19 cellular contexts compared by ENCODE assay signal in genomic region chr11:16110862-16111261, GRCh38.
"Had no signal": no experiment of that assay in that cellular context is flagged by ENCODE, and none has a peak within 500 bp of the region (broad histone marks: within the 10 kb centered on the region; RNA-seq: fewer than 3 reads in every experiment).

No MANE protein-coding gene starts in this region.

- H3K36me3 Mint-ChIP-seq: immature natural killer cell had no signal

- H3K9me3 ChIP-seq: colonic mucosa, ovary, testis had no signal

- H3K9me3 Mint-ChIP-seq: activated CD8-positive, alpha-beta T cell treated with anti-CD3 and anti-CD28 coated beads for 36 hours had no signal

- DNase-seq: activated CD4-positive, alpha-beta T cell treated with anti-CD3 and anti-CD28 coated beads for 4 hours; activated CD8-positive, alpha-beta memory T cell treated with anti-CD3 and anti-CD28 coated beads, Interleukin-2, amount 50 U/mL, for 4 hours; activated CD8-positive, alpha-beta T cell treated with anti-CD3 and anti-CD28 coated beads for 36 hours; activated naive CD4-positive, alpha-beta T cell; activated naive CD8-positive, alpha-beta T cell treated with anti-CD3 and anti-CD28 coated beads, Interleukin-2, amount 50 U/mL, for 24 hours; activated T-cell treated with anti-CD3 and anti-CD28 coated beads, Interleukin-2, amount 50 U/mL, for 72 hours; colonic mucosa; effector CD4-positive, alpha-beta T cell; immature natural killer cell; left lung; ovary; stimulated activated CD4-positive, alpha-beta T cell treated with anti-CD3 and anti-CD28 coated beads, Interleukin-4, amount 100 ng/mL, for 1 hour; stimulated activated CD8-positive, alpha-beta memory T cell treated with anti-CD3 and anti-CD28 coated beads, Interleukin-4, amount 100 ng/mL, for 48 hours; stimulated activated naive CD8-positive, alpha-beta T cell treated with anti-CD3 and anti-CD28 coated beads, Interleukin-15, amount 100 ng/mL, for 72 hours; T-helper 9 cell; testis had no signal

- H3K4me3 ChIP-seq: colonic mucosa, left lung, ovary, testis had no signal

- FAIRE-seq: astrocyte had no signal

- ATAC-seq: activated CD8-positive, alpha-beta T cell treated with anti-CD3 and anti-CD28 coated beads for 36 hours; activated naive CD8-positive, alpha-beta T cell treated with anti-CD3 and anti-CD28 coated beads, Interleukin-2, amount 50 U/mL, for 24 hours; activated T-cell treated with anti-CD3 and anti-CD28 coated beads, Interleukin-2, amount 50 U/mL, for 72 hours; left lung; stimulated activated naive CD8-positive, alpha-beta T cell treated with anti-CD3 and anti-CD28 coated beads, Interleukin-15, amount 100 ng/mL, for 72 hours had no signal

- H3K4me1 ChIP-seq: colonic mucosa, left lung, testis had no signal

- H3K27ac ChIP-seq: colonic mucosa, epithelial cell of prostate, left lung, ovary, testis, VCaP had no signal

- H3K27ac Mint-ChIP-seq: activated CD8-positive, alpha-beta T cell treated with anti-CD3 and anti-CD28 coated beads for 36 hours; activated naive CD8-positive, alpha-beta T cell treated with anti-CD3 and anti-CD28 coated beads, Interleukin-2, amount 50 U/mL, for 24 hours; activated T-cell treated with anti-CD3 and anti-CD28 coated beads, Interleukin-2, amount 50 U/mL, for 72 hours; immature natural killer cell; stimulated activated naive CD8-positive, alpha-beta T cell treated with anti-CD3 and anti-CD28 coated beads, Interleukin-15, amount 100 ng/mL, for 72 hours had no signal

- H3K27me3 ChIP-seq: colonic mucosa, left lung, ovary, testis had no signal

- H3K36me3 ChIP-seq: colonic mucosa, left lung, ovary had no signal
